11 cellular contexts compared by ENCODE assay signal in genomic region chr15:32818758-32819405, GRCh38.
A peak's percentile ranks its signal among the peaks of the same experiment; 100 is the strongest.
DNase-seq lines count a peak whose midpoint lies in the region; ATAC-seq, FAIRE-seq and TF ChIP-seq lines count a peak whose summit lies in the region.
"Had no signal": no experiment of that assay in that cellular context is flagged by ENCODE, and none has a peak within 500 bp of the region (broad histone marks: within the 10 kb centered on the region; RNA-seq: fewer than 3 reads in every experiment).

No MANE protein-coding gene starts in this region.

- H3K4me1 ChIP-seq in A549 = peaks cover 38% of the 10 kb centered on the region
- peaks cover 18% of the 10 kb centered on the region for H3K4me1 ChIP-seq in RWPE2 (ENCODE audit: insufficient read depth, poor library complexity, severe bottlenecking)

- H3K4me3 ChIP-seq in A549 = no peak overlapping the region
- no peak overlapping the region for H3K4me3 ChIP-seq in H7 (ENCODE audit: insufficient read depth, low read depth, low read length)
- no peak overlapping the region for H3K4me3 ChIP-seq in RWPE2 (ENCODE audit: severe bottlenecking)
- H3K4me3 ChIP-seq: BLaER1 treated with 17β-estradiol and CSF1 and Interleukin-3, amounts not matched to agents 10 nM and 100 nM had no signal

- H3K27me3 ChIP-seq in H7 (ENCODE audit: control insufficient read depth, insufficient read depth, low read length) = no peaks in the 10 kb centered on the region
- no peaks in the 10 kb centered on the region for H3K27me3 ChIP-seq in RWPE2 (ENCODE audit: insufficient read depth, poor library complexity, severe bottlenecking)
- H3K27me3 ChIP-seq: BLaER1 treated with 17β-estradiol and CSF1 and Interleukin-3, amounts not matched to agents 10 nM and 100 nM had no signal

- WGBS in A549 (ENCODE audit: missing lambda C conversion rate) = 50% methylated on average over 10 of the region's 10 CpGs

- peak overlapping the region; percentile 40 for H3K4me2 ChIP-seq in A549
- H3K4me2 ChIP-seq: BLaER1 treated with 17β-estradiol and CSF1 and Interleukin-3, amounts not matched to agents 10 nM and 100 nM had no signal

- POLR2A ChIA-PET in A549 (lab: Yijun Ruan, JAX) = interaction anchor here (0.6 kb wide), 1 partner anchor 10 kb away, joined by 3 read pairs; no protein-coding TSS in a partner anchor

- no peak for DNase-seq in A549 (ENCODE audit: low read depth in 1 of 2, low spot score in 1 of 2)
- DNase-seq in H7 = peak; percentile 13
- no peak for DNase-seq in RWPE2 (ENCODE audit: low spot score)
- peak; percentile 25 for DNase-seq in iPS-NIHi11 (ENCODE audit: low spot score)
- DNase-seq in NCI-H146 treated with DMSO at 0.1 percent for 48 hours (lab: John Stamatoyannopoulos, UW; ENCODE audit: unreplicated experiment) = no peak
- DNase-seq: activated T-cell treated with anti-CD3 and anti-CD28 coated beads, Interleukin-2, amount 50 U/mL, for 4 hours; NCI-H345 had no signal

- ATAC-seq in A549 (peak in 1 of 2 experiments; percentile 78; a peak in 3 of 6 replicates), RWPE2 (ENCODE audit: low read depth) (no peak), HG02678 (IDR thresholded peaks at IDR 0.05; ENCODE audit: unreplicated experiment) (no peak), HG02798 (IDR thresholded peaks at IDR 0.05; ENCODE audit: poor library complexity, unreplicated experiment) (no peak), GM19467 (IDR thresholded peaks at IDR 0.05; ENCODE audit: unreplicated experiment) (no peak)
- ATAC-seq: activated T-cell treated with anti-CD3 and anti-CD28 coated beads, Interleukin-2, amount 50 U/mL, for 4 hours had no signal

- CTCF ChIA-PET in A549 (lab: Yijun Ruan, JAX) = interaction anchor here (0.8 to 1.8 kb wide), 5 partner anchors 25 to 176 kb away, joined by 3 to 4 read pairs (median 3); no protein-coding TSS in a partner anchor

- TF ChIP-seq EP300 in A549 (IDR thresholded peaks at IDR 0.05) = no peak

- no peaks in the 10 kb centered on the region for H3K36me3 ChIP-seq in H7 (replicated peaks; ENCODE audit: control insufficient read depth, insufficient read depth, low read length)
- H3K36me3 ChIP-seq in RWPE2 (ENCODE audit: low read depth) = no peaks in the 10 kb centered on the region

- TF ChIP-seq RAD21 in A549 (conservative IDR thresholded peaks at IDR 0.05 in 1 of 2, IDR thresholded peaks at IDR 0.05 in 1 of 2) = no peak

- no peak for TF ChIP-seq POLR2A in A549 (IDR thresholded peaks at IDR 0.05; ENCODE audit: low read length)

- FAIRE-seq in A549 (lab: Jason Lieb, UNC) = peak; percentile 63

- no peak for TF ChIP-seq CTCF in A549 (IDR thresholded peaks at IDR 0.05)
- no peak for TF ChIP-seq CTCF in RWPE2 (IDR thresholded peaks at IDR 0.05; ENCODE audit: poor library complexity, severe bottlenecking)

- H3K27ac ChIP-seq in A549 (peak overlapping the region; percentile 15 to 32; a peak in 4 of 6 replicates), RWPE2 (ENCODE audit: poor library complexity, severe bottlenecking) (peak overlapping the region; percentile 10)
- H3K27ac ChIP-seq: BLaER1 treated with 17β-estradiol and CSF1 and Interleukin-3, amounts not matched to agents 10 nM and 100 nM had no signal

- H3K9me3 ChIP-seq in A549 (no peaks in the 10 kb centered on the region), RWPE2 (ENCODE audit: severe bottlenecking) (no peaks in the 10 kb centered on the region)
- H3K9me3 ChIP-seq: BLaER1 treated with 17β-estradiol and CSF1 and Interleukin-3, amounts not matched to agents 10 nM and 100 nM had no signal

TF ChIP-seq in A549, 52 proteins besides CTCF, POLR2A, EP300 and RAD21:
- TF ChIP-seq, protein P1, sequence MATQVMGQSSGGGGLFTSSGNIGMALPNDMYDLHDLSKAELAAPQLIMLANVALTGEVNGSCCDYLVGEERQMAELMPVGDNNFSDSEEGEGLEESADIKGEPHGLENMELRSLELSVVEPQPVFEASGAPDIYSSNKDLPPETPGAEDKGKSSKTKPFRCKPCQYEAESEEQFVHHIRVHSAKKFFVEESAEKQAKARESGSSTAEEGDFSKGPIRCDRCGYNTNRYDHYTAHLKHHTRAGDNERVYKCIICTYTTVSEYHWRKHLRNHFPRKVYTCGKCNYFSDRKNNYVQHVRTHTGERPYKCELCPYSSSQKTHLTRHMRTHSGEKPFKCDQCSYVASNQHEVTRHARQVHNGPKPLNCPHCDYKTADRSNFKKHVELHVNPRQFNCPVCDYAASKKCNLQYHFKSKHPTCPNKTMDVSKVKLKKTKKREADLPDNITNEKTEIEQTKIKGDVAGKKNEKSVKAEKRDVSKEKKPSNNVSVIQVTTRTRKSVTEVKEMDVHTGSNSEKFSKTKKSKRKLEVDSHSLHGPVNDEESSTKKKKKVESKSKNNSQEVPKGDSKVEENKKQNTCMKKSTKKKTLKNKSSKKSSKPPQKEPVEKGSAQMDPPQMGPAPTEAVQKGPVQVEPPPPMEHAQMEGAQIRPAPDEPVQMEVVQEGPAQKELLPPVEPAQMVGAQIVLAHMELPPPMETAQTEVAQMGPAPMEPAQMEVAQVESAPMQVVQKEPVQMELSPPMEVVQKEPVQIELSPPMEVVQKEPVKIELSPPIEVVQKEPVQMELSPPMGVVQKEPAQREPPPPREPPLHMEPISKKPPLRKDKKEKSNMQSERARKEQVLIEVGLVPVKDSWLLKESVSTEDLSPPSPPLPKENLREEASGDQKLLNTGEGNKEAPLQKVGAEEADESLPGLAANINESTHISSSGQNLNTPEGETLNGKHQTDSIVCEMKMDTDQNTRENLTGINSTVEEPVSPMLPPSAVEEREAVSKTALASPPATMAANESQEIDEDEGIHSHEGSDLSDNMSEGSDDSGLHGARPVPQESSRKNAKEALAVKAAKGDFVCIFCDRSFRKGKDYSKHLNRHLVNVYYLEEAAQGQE (IDR thresholded peaks at IDR 0.05) = no peak
- TF ChIP-seq NFE2L2 (conservative IDR thresholded peaks at IDR 0.05; ENCODE audit: low read length) = no peak
- peak; percentile 13 for TF ChIP-seq MAFK (IDR thresholded peaks at IDR 0.05; ENCODE audit: partially characterized antibody)
- no peak for TF ChIP-seq HOXB13 (CRISPR knock-in tag; IDR thresholded peaks at IDR 0.05; ENCODE audit: low read depth)
- TF ChIP-seq SREBF2 (IDR thresholded peaks at IDR 0.05) = no peak
- TF ChIP-seq FOSL2 (IDR thresholded peaks at IDR 0.05) = no peak
- no peak for TF ChIP-seq FOSL2 (CRISPR knock-in tag; IDR thresholded peaks at IDR 0.05)
- no peak for TF ChIP-seq GATA3 (IDR thresholded peaks at IDR 0.05; ENCODE audit: borderline replicate concordance)
- TF ChIP-seq CBX2 (IDR thresholded peaks at IDR 0.05; ENCODE audit: borderline replicate concordance, low read depth) = no peak
- TF ChIP-seq EHMT2 (IDR thresholded peaks at IDR 0.05; ENCODE audit: low read depth) = no peak
- TF ChIP-seq MAX (IDR thresholded peaks at IDR 0.05) = 0 out of 2 replicates have a peak, but pooled peaks have one; percentile 16
- TF ChIP-seq HEYL (CRISPR knock-in tag; IDR thresholded peaks at IDR 0.05) = no peak
- TF ChIP-seq TP53 (CRISPR knock-in tag; IDR thresholded peaks at IDR 0.05) = no peak
- no peak for TF ChIP-seq POLR2AphosphoS2 (conservative IDR thresholded peaks at IDR 0.05; ENCODE audit: low read length)
- TF ChIP-seq BHLHE40 (IDR thresholded peaks at IDR 0.05; ENCODE audit: low read depth, low read length) = no peak
- TF ChIP-seq, protein P2, sequence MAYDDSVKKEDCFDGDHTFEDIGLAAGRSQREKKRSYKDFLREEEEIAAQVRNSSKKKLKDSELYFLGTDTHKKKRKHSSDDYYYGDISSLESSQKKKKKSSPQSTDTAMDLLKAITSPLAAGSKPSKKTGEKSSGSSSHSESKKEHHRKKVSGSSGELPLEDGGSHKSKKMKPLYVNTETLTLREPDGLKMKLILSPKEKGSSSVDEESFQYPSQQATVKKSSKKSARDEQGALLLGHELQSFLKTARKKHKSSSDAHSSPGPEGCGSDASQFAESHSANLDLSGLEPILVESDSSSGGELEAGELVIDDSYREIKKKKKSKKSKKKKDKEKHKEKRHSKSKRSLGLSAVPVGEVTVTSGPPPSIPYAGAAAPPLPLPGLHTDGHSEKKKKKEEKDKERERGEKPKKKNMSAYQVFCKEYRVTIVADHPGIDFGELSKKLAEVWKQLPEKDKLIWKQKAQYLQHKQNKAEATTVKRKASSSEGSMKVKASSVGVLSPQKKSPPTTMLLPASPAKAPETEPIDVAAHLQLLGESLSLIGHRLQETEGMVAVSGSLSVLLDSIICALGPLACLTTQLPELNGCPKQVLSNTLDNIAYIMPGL (CRISPR knock-in tag; IDR thresholded peaks at IDR 0.05; ENCODE audit: borderline replicate concordance) = no peak

Comparison
In these comparisons a context has a peak if more than half of its experiments do, and no peak if none do; other contexts are left out.
1. DNase-seq: peak in H7 (single experiment) and iPS-NIHi11 (single experiment); none in A549 (0 of 2), RWPE2 (single experiment) and NCI-H146 treated with DMSO at 0.1 percent for 48 hours (single experiment).